8 cellular contexts compared by ENCODE assay signal in genomic region chr4:26862381-26862915, GRCh38. TPM values are rescaled to one million over a fixed set of nuclear protein-coding genes. Genes with fewer than 3 reads are reported as not detected.
DNase-seq lines count a peak whose midpoint lies in the region; ATAC-seq and TF ChIP-seq lines count a peak whose summit lies in the region.

No MANE protein-coding gene starts in this region.

- dilution Hi-C loops in mammary epithelial cell (cut with HindIII; ENCODE audit: low sequenced_read_pairs), result no loop called here

- peak overlapping the region; percentile 65 for H3K9ac ChIP-seq in mammary epithelial cell (ENCODE audit: insufficient read depth, low read length)

- 0% methylated on average over 3 of the region's 3 CpGs for WGBS in mammary epithelial cell (ENCODE audit: low coverage, missing lambda C conversion rate)

- DNase-seq in BE2C, result no peak
- DNase-seq in mammary epithelial cell, result peak; percentile 25
- no peak for DNase-seq in naive thymus-derived CD4-positive, alpha-beta T cell
- DNase-seq in NCI-H345 treated with DMSO at 0.1 percent for 48 hours (lab: John Stamatoyannopoulos, UW; ENCODE audit: unreplicated experiment), result no peak
- DNase-seq in NCI-H2227 treated with DMSO at 0.1 percent for 48 hours (lab: John Stamatoyannopoulos, UW), result no peak
- DNase-seq in LoVo (ENCODE audit: low spot score), result no peak
- no peak for DNase-seq in ureter (ENCODE audit: low spot score)

- in situ Hi-C loops in mammary epithelial cell (cut with MboI; ENCODE audit: low sequenced_read_pairs in 2 of 2), result loop anchor here in 1 of 2 donors (25.0 kb wide), 1 partner anchor 125 kb away; no protein-coding TSS in a partner anchor

- TF ChIP-seq CTCF in BE2C (IDR thresholded peaks at IDR 0.05; ENCODE audit: low read depth, low read length), result no peak
- no peak for TF ChIP-seq CTCF in mammary epithelial cell (conservative IDR thresholded peaks at IDR 0.05 in 1 of 2, IDR thresholded peaks at IDR 0.05 in 1 of 2; ENCODE audit: extremely low read depth in 1 of 2, insufficient read depth in 1 of 2, low read depth in 1 of 2, low read length in 2 of 2)

- intact Hi-C loops in mammary epithelial cell (cut with micrococcal nuclease), result loop anchor here (5.0 to 10.0 kb wide), 2 partner anchors 280 to 538 kb away; partner anchors contain the start of genes RBPJ and TBC1D19
- intact Hi-C loops in naive thymus-derived CD4-positive, alpha-beta T cell (cut with micrococcal nuclease), result loop anchor here (1.0 to 5.0 kb wide), 4 partner anchors 40 to 1700 kb away; partner anchors contain the start of genes SEL1L3 (in 1 of the 2) and SEPSECS (in 1 of the 2)

- H3K27ac ChIP-seq in mammary epithelial cell (ENCODE audit: insufficient read depth, low read depth, low read length), result peak overlapping the region; percentile 57
- peak overlapping the region; percentile 91 for H3K27ac ChIP-seq in naive thymus-derived CD4-positive, alpha-beta T cell (ENCODE audit: low read depth, low read length)

- H3K36me3 Mint-ChIP-seq in IgD-negative memory B cell, result no peaks in the 10 kb centered on the region
- peaks cover 0 to 9% (median 0%) of the 10 kb centered on the region in 5 donors for H3K36me3 Mint-ChIP-seq in naive thymus-derived CD4-positive, alpha-beta T cell

- no peaks in the 10 kb centered on the region for H3K27me3 Mint-ChIP-seq in IgD-negative memory B cell
- H3K27me3 Mint-ChIP-seq in naive thymus-derived CD4-positive, alpha-beta T cell, result peaks cover 0 to 3% (median 0%) of the 10 kb centered on the region in 5 donors

- peak overlapping the region; percentile 87 for H3K4me2 ChIP-seq in mammary epithelial cell (ENCODE audit: insufficient read depth, low read depth, low read length)

- ATAC-seq in naive thymus-derived CD4-positive, alpha-beta T cell, result no peak

- H3K9me3 ChIP-seq in BE2C (no peaks in the 10 kb centered on the region), mammary epithelial cell (replicated peaks; ENCODE audit: insufficient read depth, low read length) (no peaks in the 10 kb centered on the region)
- no peaks in the 10 kb centered on the region for H3K9me3 ChIP-seq in naive thymus-derived CD4-positive, alpha-beta T cell (ENCODE audit: control insufficient read depth in 2 of 3, low read length in 3 of 3)

- H3K27ac Mint-ChIP-seq in IgD-negative memory B cell, result peak overlapping the region in 2 of 3 donors; percentile 85 to 99
- peak overlapping the region; percentile 56 to 99 (median 97) for H3K27ac Mint-ChIP-seq in naive thymus-derived CD4-positive, alpha-beta T cell

- BruUV-seq in mammary epithelial cell (replicated peaks; lab: Mats Ljungman, UMichigan), result no TSS peak

- H3K4me3 Mint-ChIP-seq in IgD-negative memory B cell, result peak overlapping the region; percentile 91 to 97 (median 94)
- peak overlapping the region; percentile 92 to 100 (median 96) for H3K4me3 Mint-ChIP-seq in naive thymus-derived CD4-positive, alpha-beta T cell

- H3K36me3 ChIP-seq in BE2C (0 out of 2 replicates have a peak, but pooled peaks cover 4% of the 10 kb centered on the region), mammary epithelial cell (ENCODE audit: insufficient read depth, low read length) (no peaks in the 10 kb centered on the region)
- peaks cover 0 to 5% (median 0%) of the 10 kb centered on the region in 3 experiments for H3K36me3 ChIP-seq in naive thymus-derived CD4-positive, alpha-beta T cell (ENCODE audit: control insufficient read depth in 2 of 3, insufficient read depth in 3 of 3, low read length in 3 of 3)

- peak overlapping the region; percentile 81 for H3K4me3 ChIP-seq in BE2C (ENCODE audit: low read depth, low read length)
- H3K4me3 ChIP-seq in mammary epithelial cell (replicated peaks in 1 of 3; ENCODE audit: insufficient read depth in 1 of 3, low read depth in 2 of 3, low read length in 3 of 3), result peak overlapping the region; percentile 61 to 80 (median 77)
- peak overlapping the region; percentile 77 for H3K4me3 ChIP-seq in naive thymus-derived CD4-positive, alpha-beta T cell (ENCODE audit: low read length)

- peaks cover 44 to 56% (median 55%) of the 10 kb centered on the region in 3 donors for H3K4me1 Mint-ChIP-seq in IgD-negative memory B cell
- H3K4me1 Mint-ChIP-seq in naive thymus-derived CD4-positive, alpha-beta T cell, result peaks cover 58 to 82% (median 71%) of the 10 kb centered on the region in 7 donors

- H4K20me1 ChIP-seq in mammary epithelial cell (ENCODE audit: insufficient read depth, low read length), result no peaks in the 10 kb centered on the region

- H3K27me3 ChIP-seq in BE2C, result no peaks in the 10 kb centered on the region
- H3K27me3 ChIP-seq in mammary epithelial cell (ENCODE audit: insufficient read depth, low read length), result no peaks in the 10 kb centered on the region
- no peaks in the 10 kb centered on the region for H3K27me3 ChIP-seq in naive thymus-derived CD4-positive, alpha-beta T cell (ENCODE audit: control insufficient read depth in 2 of 2, insufficient read depth in 2 of 2, low read length in 2 of 2)

- H2AFZ ChIP-seq in mammary epithelial cell (ENCODE audit: low read depth, low read length), result no peak overlapping the region

- CTCF ChIA-PET in mammary epithelial cell (lab: Charles Lee; ENCODE audit: low non-redundant PET), result no interaction called here
- CTCF ChIA-PET in naive thymus-derived CD4-positive, alpha-beta T cell (lab: Charles Lee), result interaction anchor here (0.7 to 3.3 kb wide), 5 partner anchors 18 to 137 kb away, joined by 3 to 30 read pairs (median 4); no protein-coding TSS in a partner anchor

- no peaks in the 10 kb centered on the region for H3K9me3 Mint-ChIP-seq in IgD-negative memory B cell
- no peaks in the 10 kb centered on the region for H3K9me3 Mint-ChIP-seq in naive thymus-derived CD4-positive, alpha-beta T cell

- H3K4me1 ChIP-seq in BE2C (0 out of 2 replicates have a peak, but pooled peaks cover 3% of the 10 kb centered on the region), mammary epithelial cell (ENCODE audit: insufficient read depth, low read length) (peaks cover 26% of the 10 kb centered on the region)
- H3K4me1 ChIP-seq in naive thymus-derived CD4-positive, alpha-beta T cell (ENCODE audit: control insufficient read depth in 2 of 2, insufficient read depth in 2 of 2, low read length in 2 of 2), result peaks cover 56 to 64% of the 10 kb centered on the region in 2 donors

- peaks cover 77% of the 10 kb centered on the region for H3K79me2 ChIP-seq in mammary epithelial cell (ENCODE audit: insufficient read depth, low read length)

- POLR2A ChIA-PET in naive thymus-derived CD4-positive, alpha-beta T cell (lab: Charles Lee), result interaction anchor here (0.8 to 7.1 kb wide), 10 partner anchors 12 to 280 kb away, joined by 3 to 126 read pairs (median 20); partner anchors contain the start of gene TBC1D19

RNA-seq across cellular contexts. Expression of gene STIM2, which starts 1.8 kb away (rescaled TPM):
- 32.5 TPM for polyA plus RNA-seq in BE2C (2012; ENCODE audit: insufficient read depth, insufficient read length, low read depth)
- polyA plus RNA-seq in IgD-negative memory B cell (22.4 TPM), mammary epithelial cell (28.3 TPM)
- total RNA-seq in mammary epithelial cell (10 to 100 TPM; 37.9 to 56.0 TPM), ureter (31.2 TPM)
- polyA minus RNA-seq in mammary epithelial cell, result 18.9 TPM
- 100 to 1,000 TPM in 1 of 5 experiments, 10 to 100 TPM in 4; 61.7 to 103 (median 74.5) TPM for total RNA-seq in naive thymus-derived CD4-positive, alpha-beta T cell
- polyA plus RNA-seq in naive thymus-derived CD4-positive, alpha-beta T cell, result 10 to 100 TPM; 24.6 to 38.4 TPM
